8 cellular contexts compared by ENCODE assay signal in the genomic region with DNA sequence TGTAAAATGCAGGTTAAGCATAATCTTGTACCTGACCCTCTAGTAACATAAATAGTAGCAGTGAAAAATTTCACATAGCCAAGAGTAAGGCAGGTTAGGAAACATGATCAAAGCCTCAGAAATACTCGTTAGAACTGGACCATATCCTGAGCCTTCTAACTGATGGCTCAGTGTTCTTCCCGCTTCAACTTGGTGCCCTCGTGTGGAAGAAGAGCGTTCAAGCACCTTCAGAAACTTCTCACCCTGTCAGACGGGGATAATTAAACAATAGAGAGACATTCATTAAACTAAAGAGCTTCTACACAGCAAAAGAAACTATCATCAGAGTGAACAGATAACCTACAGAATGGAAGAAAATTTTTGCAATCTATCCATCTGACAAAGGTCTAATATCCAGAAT.
DNase-seq lines count a peak whose midpoint lies in the region; ATAC-seq and TF ChIP-seq lines count a peak whose summit lies in the region.

No MANE protein-coding gene starts in this region.

- POLR2A ChIA-PET in HEK293T (lab: Yijun Ruan, JAX) (no interaction called here), PC-9 (lab: Charles Lee; ENCODE audit: unreplicated experiment) (no interaction called here)

- TF ChIP-seq CTCF in PC-9 (conservative IDR thresholded peaks at IDR 0.05) = peak; percentile 68

- H3K4ac ChIP-seq in neuronal stem cell (ENCODE audit: low read length) = no peak overlapping the region

- H3K27ac Mint-ChIP-seq in effector memory CD8-positive, alpha-beta T cell = no peak overlapping the region

- intact Hi-C loops in PC-9 (cut with micrococcal nuclease; ENCODE audit: unreplicated experiment) = loop anchor here (5.0 kb wide), 1 partner anchor 275 kb away; no protein-coding TSS in a partner anchor

- H2AK5ac ChIP-seq in neuronal stem cell (ENCODE audit: low read depth, low read length) = no peak overlapping the region

- H3K4me3 ChIP-seq in PC-9 = no peak overlapping the region
- no peak overlapping the region for H3K4me3 ChIP-seq in neuronal stem cell (ENCODE audit: low read length in 2 of 2)
- H3K4me3 ChIP-seq in MG63 = no peak overlapping the region

- no peak overlapping the region for H2BK120ac ChIP-seq in neuronal stem cell (ENCODE audit: low read depth, low read length)

- BruUV-seq in PC-9 (replicated peaks; lab: Mats Ljungman, UMichigan) = no TSS peak

- no peak overlapping the region for H3K14ac ChIP-seq in neuronal stem cell (ENCODE audit: low read length)

- H4K20me1 ChIP-seq in PC-9 (ENCODE audit: insufficient read depth) = no peaks in the 10 kb centered on the region

- no peaks in the 10 kb centered on the region for H3K36me3 Mint-ChIP-seq in effector memory CD8-positive, alpha-beta T cell (ENCODE audit: insufficient read depth)

- H3K36me3 ChIP-seq in PC-9 (ENCODE audit: low read depth) = 0 out of 2 replicates have a peak, but pooled peaks cover 4% of the 10 kb centered on the region
- peaks cover 0 to 42% of the 10 kb centered on the region in 2 donors for H3K36me3 ChIP-seq in neuronal stem cell (replicated peaks in 1 of 2; ENCODE audit: control insufficient read depth in 2 of 2, insufficient read depth in 2 of 2, low read length in 2 of 2)
- H3K36me3 ChIP-seq in MG63 = peaks cover 95% of the 10 kb centered on the region

- H4K91ac ChIP-seq in neuronal stem cell (ENCODE audit: low read depth, low read length, poor library complexity) = no peak overlapping the region

- peak; percentile 54 for ATAC-seq in effector memory CD8-positive, alpha-beta T cell (replicated peaks)
- no peak for ATAC-seq in GM18517 (IDR thresholded peaks at IDR 0.05; ENCODE audit: unreplicated experiment)

- no peaks in the 10 kb centered on the region for H3K79me1 ChIP-seq in neuronal stem cell (ENCODE audit: low read depth, low read length)

- H3K4me1 Mint-ChIP-seq in effector memory CD8-positive, alpha-beta T cell (ENCODE audit: low read depth in 2 of 2) = peaks cover 2 to 4% of the 10 kb centered on the region in 2 donors

- no peaks in the 10 kb centered on the region for H3K9me2 ChIP-seq in PC-9 (ENCODE audit: insufficient read depth)

- no peak overlapping the region for H2BK5ac ChIP-seq in neuronal stem cell (ENCODE audit: low read length)

- DNase-seq in DMS114 treated with DMSO at 0.1 percent for 48 hours (lab: John Stamatoyannopoulos, UW; ENCODE audit: unreplicated experiment) = peak; percentile 47
- peak; percentile 71 for DNase-seq in HEK293T (ENCODE audit: extremely low spot score)
- DNase-seq in PC-9 = no peak
- no peak for DNase-seq in effector memory CD8-positive, alpha-beta T cell
- peak; percentile 14 for DNase-seq in neuronal stem cell (ENCODE audit: low spot score)
- DNase-seq in ecto neural progenitor cell (ENCODE audit: low spot score) = no peak
- DNase-seq in MG63 = no peak

- no peaks in the 10 kb centered on the region for H3K79me2 ChIP-seq in PC-9 (ENCODE audit: low read depth)

- H3K27me3 ChIP-seq in PC-9 (ENCODE audit: insufficient read depth, low read depth) = no peaks in the 10 kb centered on the region
- no peaks in the 10 kb centered on the region for H3K27me3 ChIP-seq in neuronal stem cell (ENCODE audit: control insufficient read depth in 3 of 3, insufficient read depth in 3 of 3, low read depth in 1 of 3, low read length in 3 of 3)
- no peaks in the 10 kb centered on the region for H3K27me3 ChIP-seq in MG63

- no peak overlapping the region for H2AFZ ChIP-seq in PC-9
- H2AFZ ChIP-seq in neuronal stem cell (ENCODE audit: low read length) = no peak overlapping the region

- H3K9me3 Mint-ChIP-seq in effector memory CD8-positive, alpha-beta T cell = no peaks in the 10 kb centered on the region

- H3K4me2 ChIP-seq in PC-9 (no peak overlapping the region), neuronal stem cell (ENCODE audit: insufficient read depth, low read length, poor library complexity, severe bottlenecking) (no peak overlapping the region)

- no peak overlapping the region for H3K23ac ChIP-seq in neuronal stem cell (ENCODE audit: low read depth, low read length, poor library complexity)

- H3K27ac ChIP-seq in PC-9 = no peak overlapping the region
- no peak overlapping the region for H3K27ac ChIP-seq in neuronal stem cell (replicated peaks; ENCODE audit: low read length)

- H2BK15ac ChIP-seq in neuronal stem cell (ENCODE audit: low read length) = no peak overlapping the region

- H4K8ac ChIP-seq in neuronal stem cell (ENCODE audit: low read depth, low read length) = no peak overlapping the region

- CTCF ChIA-PET in HEK293T (lab: Yijun Ruan, JAX) (interaction anchor here (0.6 to 1.7 kb wide), 7 partner anchors 10 to 153 kb away, joined by 3 to 13 read pairs (median 3); partner anchors contain the start of gene MYOF), PC-9 (lab: Charles Lee) (no interaction called here)

- WGBS in neuronal stem cell (ENCODE audit: extremely low coverage in 2 of 2, insufficient read length in 2 of 2, insufficient replicate concordance in 1 of 2), 2 donors = no CpG with 5 or more reads among the region's 5 CpGs

- H3K9me3 ChIP-seq in PC-9 (ENCODE audit: insufficient read depth, low read depth) (no peaks in the 10 kb centered on the region), neuronal stem cell (replicated peaks in 1 of 2; ENCODE audit: control insufficient read depth in 2 of 2, insufficient read depth in 1 of 2, low read depth in 1 of 2, low read length in 2 of 2) (no peaks in the 10 kb centered on the region), MG63 (no peaks in the 10 kb centered on the region)

- H3F3A ChIP-seq in PC-9 (ENCODE audit: insufficient read depth, low read depth) = 0 out of 2 replicates have a peak, but pooled peaks cover 10% of the 10 kb centered on the region

- H2BK12ac ChIP-seq in neuronal stem cell (ENCODE audit: low read length) = no peak overlapping the region

- H3K9ac ChIP-seq in neuronal stem cell (ENCODE audit: low read depth, low read length, poor library complexity) = no peak overlapping the region

- no peak overlapping the region for H3K18ac ChIP-seq in neuronal stem cell (ENCODE audit: low read length)

- peaks cover 29 to 35% of the 10 kb centered on the region in 2 donors for H3K27me3 Mint-ChIP-seq in effector memory CD8-positive, alpha-beta T cell

- H3K4me3 Mint-ChIP-seq in effector memory CD8-positive, alpha-beta T cell = no peak overlapping the region

- no peaks in the 10 kb centered on the region for H3K4me1 ChIP-seq in PC-9 (replicated peaks; ENCODE audit: insufficient read depth)
- peaks cover 0 to 5% of the 10 kb centered on the region in 2 donors for H3K4me1 ChIP-seq in neuronal stem cell (ENCODE audit: control insufficient read depth in 2 of 2, insufficient read depth in 1 of 2, low read depth in 1 of 2, low read length in 2 of 2)

TF ChIP-seq in HEK293T, 16 proteins besides CTCF, POLR2A, EP300 and RAD21:
- TF ChIP-seq FOXM1 (IDR thresholded peaks at IDR 0.05; ENCODE audit: borderline replicate concordance) (no peak), PKNOX1 (IDR thresholded peaks at IDR 0.05) (peak; percentile 14; the same call in 1 of the 2 replicates)

Comparison
In these comparisons a context has a peak if more than half of its experiments do, and no peak if none do; other contexts are left out.
1. DNase-seq: peak in DMS114 treated with DMSO at 0.1 percent for 48 hours (single experiment), HEK293T (single experiment) and neuronal stem cell (single experiment); none in PC-9 (0 of 2), effector memory CD8-positive, alpha-beta T cell (0 of 3), ecto neural progenitor cell (single experiment) and MG63 (single experiment).